ENCODE assay signal across 7 cellular contexts in genomic region chr19:52820472-52821205, GRCh38. TPM values are rescaled to one million over a fixed set of nuclear protein-coding genes. Genes with fewer than 3 reads are reported as not detected.
DNase-seq lines count a peak whose midpoint lies in the region; ATAC-seq, FAIRE-seq and TF ChIP-seq lines count a peak whose summit lies in the region.
"Not testable (repeated sequence)": the region's sequence is repeated elsewhere in the genome, so short reads cannot be mapped to it uniquely, and the experiment has no call there.

No MANE protein-coding gene starts in this region.

- H3K4me1 Mint-ChIP-seq in endodermal cell: peaks cover 13% of the 10 kb centered on the region

- not testable (repeated sequence) for FAIRE-seq in HepG2 (lab: Jason Lieb, UNC)

- peak overlapping the region; percentile 89 for H3K4me3 Mint-ChIP-seq in endodermal cell

- in situ Hi-C loops in HepG2 (cut with HindIII; ENCODE audit: extremely low pct_ligation_motif_present, low pct_unique_long_range_greater_than_20kb): not testable (repeated sequence)

- WGBS in endodermal cell (ENCODE audit: insufficient coverage in 1 of 2, insufficient read length in 1 of 2), 2 experiments: 12% methylated on average over 19 of the region's 20 CpGs; no CpG with 5 or more reads in 1 of the 2 experiments
- WGBS in HepG2 (ENCODE audit: low lambda C conversion rate): 39% methylated on average over 20 of the region's 20 CpGs
- WGBS in sigmoid colon, 2 donors: 8 to 9% methylated on average over 20 of the region's 20 CpGs

- peak overlapping the region; percentile 69 for H3K27ac Mint-ChIP-seq in endodermal cell

- ATAC-seq in GM18870 (IDR thresholded peaks at IDR 0.05; ENCODE audit: unreplicated experiment) (peak; percentile 17), HG03064 (IDR thresholded peaks at IDR 0.05; ENCODE audit: low read depth, unreplicated experiment) (peak; percentile 42), HepG2 (peak; percentile 72)

- not testable (repeated sequence) for H3K79me2 ChIP-seq in HepG2 (ENCODE audit: insufficient read depth, low read length)

- peak overlapping the region; percentile 47 for H3K4me2 ChIP-seq in HepG2 (ENCODE audit: low read depth, low read length)

- peaks cover 22% of the 10 kb centered on the region for H3K36me3 Mint-ChIP-seq in endodermal cell (ENCODE audit: low read depth)

- DNase-seq in NOMO-1 treated with dmso at 0.1 percent for 144 hours (lab: John Stamatoyannopoulos, UW; ENCODE audit: unreplicated experiment): peak; percentile 22
- peak; percentile 8 for DNase-seq in activated T-cell treated with anti-CD3 and anti-CD28 coated beads for 48 hours (ENCODE audit: low read depth)
- peak; percentile 68 for DNase-seq in endodermal cell
- not testable (repeated sequence) for DNase-seq in HepG2 (ENCODE audit: low spot score)
- DNase-seq in sigmoid colon: peak; percentile 78

- not testable (repeated sequence) for H3K4me1 ChIP-seq in endodermal cell (ENCODE audit: control insufficient read depth, insufficient read depth, low read length); HepG2 (ENCODE audit: insufficient read depth, low read length); sigmoid colon

- POLR2A ChIA-PET in HepG2 (lab: Yijun Ruan, JAX): not testable (repeated sequence)

- H3K27me3 Mint-ChIP-seq in endodermal cell (ENCODE audit: insufficient read depth): not testable (repeated sequence)

- intact Hi-C loops in HepG2 (cut with micrococcal nuclease; ENCODE audit: unreplicated experiment): not testable (repeated sequence)
- intact Hi-C loops in sigmoid colon (cut with DNase I): loop anchor here (2.0 kb wide), 1 partner anchor 36 kb away; the partner anchor contains the start of gene ZNF468

- H3K9ac ChIP-seq in endodermal cell (ENCODE audit: extremely low read depth, low read length, poor library complexity, severe bottlenecking) (peak overlapping the region; percentile 64), HepG2 (ENCODE audit: insufficient read depth, low read depth, low read length) (peak overlapping the region; percentile 39; the same call in 1 of the 2 replicates)

- not testable (repeated sequence) for TF ChIP-seq EP300 in HepG2 (IDR thresholded peaks at IDR 0.05; ENCODE audit: low read depth in 2 of 2, low read length in 2 of 2); HepG2 (CRISPR knock-in tag; IDR thresholded peaks at IDR 0.05; ENCODE audit: borderline replicate concordance); sigmoid colon (IDR thresholded peaks at IDR 0.05)

- H3K27ac ChIP-seq in endodermal cell (ENCODE audit: low read depth, low read length); HepG2 (ENCODE audit: extremely low read length, insufficient read depth, low read length): not testable (repeated sequence)
- peak overlapping the region; percentile 64 to 80 (median 70) for H3K27ac ChIP-seq in sigmoid colon

- not testable (repeated sequence) for H4K20me1 ChIP-seq in HepG2 (ENCODE audit: insufficient read depth, low read length)

- BruUV-seq in HepG2 (replicated peaks; lab: Mats Ljungman, UMichigan): TSS peak; percentile 69

- TF ChIP-seq POLR2A in HepG2 (IDR thresholded peaks at IDR 0.05; ENCODE audit: insufficient read depth in 1 of 2, low read depth in 2 of 2, low read length in 2 of 2); sigmoid colon (IDR thresholded peaks at IDR 0.05): not testable (repeated sequence)

- H3K9me3 Mint-ChIP-seq in endodermal cell: not testable (repeated sequence)

- not testable (repeated sequence) for TF ChIP-seq CTCF in endodermal cell (conservative IDR thresholded peaks at IDR 0.05); HepG2 (CRISPR knock-in tag; IDR thresholded peaks at IDR 0.05); sigmoid colon (IDR thresholded peaks at IDR 0.05)

- CTCF ChIA-PET in HepG2 (lab: Yijun Ruan, JAX; ENCODE audit: low intra/inter-chr PET ratio, low total read pairs): not testable (repeated sequence)

- H3K36me3 ChIP-seq in endodermal cell (ENCODE audit: control insufficient read depth, insufficient read depth, low read length): peaks cover 12% of the 10 kb centered on the region
- not testable (repeated sequence) for H3K36me3 ChIP-seq in HepG2 (replicated peaks in 1 of 2; ENCODE audit: control insufficient read depth in 1 of 2, insufficient read depth in 2 of 2, low read length in 2 of 2)
- H3K36me3 ChIP-seq in sigmoid colon: peaks cover 0 to 18% (median 7%) of the 10 kb centered on the region in 4 donors

- not testable (repeated sequence) for H2AFZ ChIP-seq in HepG2 (ENCODE audit: low read length)

- H3K9me3 ChIP-seq in endodermal cell (ENCODE audit: control insufficient read depth, low read length); HepG2 (ENCODE audit: low read length); sigmoid colon: not testable (repeated sequence)

- not testable (repeated sequence) for H3K27me3 ChIP-seq in endodermal cell (ENCODE audit: control insufficient read depth, insufficient read depth, low read length, poor library complexity, severe bottlenecking); HepG2 (ENCODE audit: control insufficient read depth in 1 of 2, insufficient read depth in 2 of 2, low read length in 2 of 2); sigmoid colon

- peak overlapping the region; percentile 84 for H3K4me3 ChIP-seq in endodermal cell (ENCODE audit: low read length)
- peak overlapping the region; percentile 44 to 66 (median 59); a peak in 5 of 6 replicates for H3K4me3 ChIP-seq in HepG2 (replicated peaks in 1 of 3; ENCODE audit: insufficient read depth in 1 of 3, low read depth in 2 of 3, low read length in 3 of 3)
- peak overlapping the region; percentile 49 to 59 (median 57) for H3K4me3 ChIP-seq in sigmoid colon

- TF ChIP-seq RAD21 in HepG2 (CRISPR knock-in tag; IDR thresholded peaks at IDR 0.05): not testable (repeated sequence)

RNA-seq across cellular contexts. Expression of gene ZNF28, which starts 0.8 kb away (rescaled TPM):
- 10 to 100 TPM; 50.4 to 52.2 TPM for total RNA-seq in endodermal cell
- polyA plus RNA-seq in endodermal cell (2013, experiment 1 of 2): 14.5 TPM
- polyA plus RNA-seq in endodermal cell (2013, experiment 2 of 2): 16.6 TPM
- total RNA-seq in HepG2 (2016; rRNA removed; fragmentation: Illumina TruSeq; extraction: Trizol): 16.0 and 20.0 TPM in 2 replicates
- 2.8 and 6.6 TPM in 2 replicates for total RNA-seq in HepG2 (2016; cell fraction: cytosol; rRNA removed; fragmentation: Illumina TruSeq; extraction: Trizol; ENCODE audit: low read depth)
- 14.5 and 21.3 TPM in 2 replicates for total RNA-seq in HepG2 (2016; cell fraction: insoluble cytoplasmic fraction; rRNA removed; fragmentation: Illumina TruSeq; extraction: Trizol)
- 4.3 and 6.9 TPM in 2 replicates for total RNA-seq in HepG2 (2016; cell fraction: membrane; rRNA removed; fragmentation: Illumina TruSeq; extraction: Trizol)
- 5.6 and 7.5 TPM in 2 replicates for total RNA-seq in HepG2 (2016; cell fraction: nucleus; rRNA removed; fragmentation: Illumina TruSeq; extraction: Trizol)
- 5.0 and 5.9 TPM in 2 replicates for polyA plus RNA-seq in HepG2 (2011; rRNA removed)
- polyA plus RNA-seq in HepG2 (2011; cell fraction: cytosol; rRNA removed): 2.6 and 4.9 TPM in 2 replicates
- polyA plus RNA-seq in HepG2 (2011; cell fraction: nucleus; rRNA removed): 1.5 and 2.5 TPM in 2 replicates
- polyA plus RNA-seq in HepG2 (2012): 4.0 and 5.4 TPM in 2 replicates
- 6.4 and 6.5 TPM in 2 replicates for polyA plus RNA-seq in HepG2 (2016; cell fraction: cytosol; fragmentation: Illumina TruSeq; extraction: Trizol; ENCODE audit: low read depth)
- polyA plus RNA-seq in HepG2 (2016; cell fraction: insoluble cytoplasmic fraction; fragmentation: Illumina TruSeq; extraction: Trizol; ENCODE audit: low read depth): 9.5 and 12.4 TPM in 2 replicates
- 2.9 and 4.3 TPM in 2 replicates for polyA plus RNA-seq in HepG2 (2016; cell fraction: membrane; fragmentation: Illumina TruSeq; extraction: Trizol; ENCODE audit: low read depth)
- 4.1 and 6.4 TPM in 2 replicates for polyA plus RNA-seq in HepG2 (2016; cell fraction: nucleus; fragmentation: Illumina TruSeq; extraction: Trizol; ENCODE audit: insufficient read depth, low read depth)
- polyA minus RNA-seq in HepG2 (2011; rRNA and poly(A)+ RNA removed; ENCODE audit: low replicate concordance): 3.9 and 9.0 TPM in 2 replicates
- 7.0 and 9.2 TPM in 2 replicates for polyA minus RNA-seq in HepG2 (2011; cell fraction: cytosol; rRNA and poly(A)+ RNA removed)
- 3.7 and 9.4 TPM in 2 replicates for polyA minus RNA-seq in HepG2 (2011; cell fraction: nucleus; rRNA and poly(A)+ RNA removed)
- total RNA-seq in sigmoid colon: 1 to 10 TPM; 6.4 to 9.1 (median 7.5) TPM
- 1 to 10 TPM; 4.8 to 6.7 (median 6.4) TPM for polyA plus RNA-seq in sigmoid colon

RNA-seq across cellular contexts. Expression of gene ZNF600, which starts 34.0 kb away (rescaled TPM):
- total RNA-seq in endodermal cell (10 to 100 TPM; 26.2 to 32.3 TPM), HepG2 (2016; rRNA removed; fragmentation: Illumina TruSeq; extraction: Trizol) (14.5 and 16.4 TPM in 2 replicates), sigmoid colon (1 to 10 TPM; 6.8 to 9.4 (median 8.2) TPM)
- polyA plus RNA-seq in endodermal cell (2013, experiment 1 of 2): 6.1 TPM
- 6.4 TPM for polyA plus RNA-seq in endodermal cell (2013, experiment 2 of 2)
- total RNA-seq in HepG2 (2016; cell fraction: cytosol; rRNA removed; fragmentation: Illumina TruSeq; extraction: Trizol; ENCODE audit: low read depth): 2.6 and 3.6 TPM in 2 replicates
- total RNA-seq in HepG2 (2016; cell fraction: insoluble cytoplasmic fraction; rRNA removed; fragmentation: Illumina TruSeq; extraction: Trizol): 17.0 and 18.8 TPM in 2 replicates
- total RNA-seq in HepG2 (2016; cell fraction: membrane; rRNA removed; fragmentation: Illumina TruSeq; extraction: Trizol): 5.2 and 6.4 TPM in 2 replicates
- total RNA-seq in HepG2 (2016; cell fraction: nucleus; rRNA removed; fragmentation: Illumina TruSeq; extraction: Trizol): 22.8 and 32.1 TPM in 2 replicates
- polyA plus RNA-seq in HepG2 (2011; rRNA removed) (15.0 and 16.7 TPM in 2 replicates), sigmoid colon (1 to 10 TPM; 1.8 to 6.5 (median 3.9) TPM)
- 6.2 and 6.7 TPM in 2 replicates for polyA plus RNA-seq in HepG2 (2011; cell fraction: cytosol; rRNA removed)
- polyA plus RNA-seq in HepG2 (2011; cell fraction: nucleus; rRNA removed): 56.8 and 62.3 TPM in 2 replicates
- polyA plus RNA-seq in HepG2 (2012): 8.8 and 8.9 TPM in 2 replicates
- polyA plus RNA-seq in HepG2 (2016; cell fraction: cytosol; fragmentation: Illumina TruSeq; extraction: Trizol; ENCODE audit: low read depth): 1.7 and 2.6 TPM in 2 replicates
- polyA plus RNA-seq in HepG2 (2016; cell fraction: insoluble cytoplasmic fraction; fragmentation: Illumina TruSeq; extraction: Trizol; ENCODE audit: low read depth): 11.3 and 12.7 TPM in 2 replicates
- polyA plus RNA-seq in HepG2 (2016; cell fraction: membrane; fragmentation: Illumina TruSeq; extraction: Trizol; ENCODE audit: low read depth): 3.1 and 4.1 TPM in 2 replicates
- 49.1 and 51.2 TPM in 2 replicates for polyA plus RNA-seq in HepG2 (2016; cell fraction: nucleus; fragmentation: Illumina TruSeq; extraction: Trizol; ENCODE audit: insufficient read depth, low read depth)
- polyA minus RNA-seq in HepG2 (2011; rRNA and poly(A)+ RNA removed; ENCODE audit: low replicate concordance): 9.3 and 12.8 TPM in 2 replicates
- 5.8 and 6.9 TPM in 2 replicates for polyA minus RNA-seq in HepG2 (2011; cell fraction: cytosol; rRNA and poly(A)+ RNA removed)
- polyA minus RNA-seq in HepG2 (2011; cell fraction: nucleus; rRNA and poly(A)+ RNA removed): 29.9 and 56.4 TPM in 2 replicates

RNA-seq across cellular contexts. Expression of gene ZNF468, which starts 36.8 kb away (rescaled TPM):
- 10 to 100 TPM; 46.2 to 50.0 TPM for total RNA-seq in endodermal cell
- polyA plus RNA-seq in endodermal cell (2013, experiment 1 of 2): 20.4 TPM
- 21.4 TPM for polyA plus RNA-seq in endodermal cell (2013, experiment 2 of 2)
- 19.7 and 31.0 TPM in 2 replicates for total RNA-seq in HepG2 (2016; rRNA removed; fragmentation: Illumina TruSeq; extraction: Trizol)
- total RNA-seq in HepG2 (2016; cell fraction: cytosol; rRNA removed; fragmentation: Illumina TruSeq; extraction: Trizol; ENCODE audit: low read depth): 1.5 and 2.6 TPM in 2 replicates
- total RNA-seq in HepG2 (2016; cell fraction: insoluble cytoplasmic fraction; rRNA removed; fragmentation: Illumina TruSeq; extraction: Trizol): 20.6 and 28.1 TPM in 2 replicates
- 6.6 and 8.6 TPM in 2 replicates for total RNA-seq in HepG2 (2016; cell fraction: membrane; rRNA removed; fragmentation: Illumina TruSeq; extraction: Trizol)
- 11.5 and 12.6 TPM in 2 replicates for total RNA-seq in HepG2 (2016; cell fraction: nucleus; rRNA removed; fragmentation: Illumina TruSeq; extraction: Trizol)
- polyA plus RNA-seq in HepG2 (2011; rRNA removed): 8.0 and 9.4 TPM in 2 replicates
- polyA plus RNA-seq in HepG2 (2011; cell fraction: cytosol; rRNA removed): 5.2 and 9.3 TPM in 2 replicates
- 3.8 and 5.4 TPM in 2 replicates for polyA plus RNA-seq in HepG2 (2011; cell fraction: nucleus; rRNA removed)
- 5.8 and 7.4 TPM in 2 replicates for polyA plus RNA-seq in HepG2 (2012)
- 0.75 and 0.91 TPM in 2 replicates for polyA plus RNA-seq in HepG2 (2016; cell fraction: cytosol; fragmentation: Illumina TruSeq; extraction: Trizol; ENCODE audit: low read depth)
- polyA plus RNA-seq in HepG2 (2016; cell fraction: insoluble cytoplasmic fraction; fragmentation: Illumina TruSeq; extraction: Trizol; ENCODE audit: low read depth): 16.4 and 17.4 TPM in 2 replicates
- polyA plus RNA-seq in HepG2 (2016; cell fraction: membrane; fragmentation: Illumina TruSeq; extraction: Trizol; ENCODE audit: low read depth): 2.8 and 2.9 TPM in 2 replicates
- 9.8 and 10.1 TPM in 2 replicates for polyA plus RNA-seq in HepG2 (2016; cell fraction: nucleus; fragmentation: Illumina TruSeq; extraction: Trizol; ENCODE audit: insufficient read depth, low read depth)
- polyA minus RNA-seq in HepG2 (2011; rRNA and poly(A)+ RNA removed; ENCODE audit: low replicate concordance): 22.2 and 24.2 TPM in 2 replicates
- polyA minus RNA-seq in HepG2 (2011; cell fraction: cytosol; rRNA and poly(A)+ RNA removed): 8.2 and 9.0 TPM in 2 replicates
- 14.0 and 19.3 TPM in 2 replicates for polyA minus RNA-seq in HepG2 (2011; cell fraction: nucleus; rRNA and poly(A)+ RNA removed)
- 10 to 100 TPM in 3 of 4 donors, 1 to 10 TPM in 1; 9.8 to 17.1 (median 11.6) TPM for total RNA-seq in sigmoid colon
- polyA plus RNA-seq in sigmoid colon: 10 to 100 TPM in 2 of 3 donors, 1 to 10 TPM in 1; 6.9 to 15.0 (median 10.2) TPM

Comparison
In these comparisons a context has a peak if more than half of its experiments do, and no peak if none do; other contexts are left out.
1. ATAC-seq: peak in every context shown above with its lines; median percentile 72 in HepG2; 42 in HG03064; 17 in GM18870.